8 cellular contexts compared by ENCODE assay signal in the genomic region with DNA sequence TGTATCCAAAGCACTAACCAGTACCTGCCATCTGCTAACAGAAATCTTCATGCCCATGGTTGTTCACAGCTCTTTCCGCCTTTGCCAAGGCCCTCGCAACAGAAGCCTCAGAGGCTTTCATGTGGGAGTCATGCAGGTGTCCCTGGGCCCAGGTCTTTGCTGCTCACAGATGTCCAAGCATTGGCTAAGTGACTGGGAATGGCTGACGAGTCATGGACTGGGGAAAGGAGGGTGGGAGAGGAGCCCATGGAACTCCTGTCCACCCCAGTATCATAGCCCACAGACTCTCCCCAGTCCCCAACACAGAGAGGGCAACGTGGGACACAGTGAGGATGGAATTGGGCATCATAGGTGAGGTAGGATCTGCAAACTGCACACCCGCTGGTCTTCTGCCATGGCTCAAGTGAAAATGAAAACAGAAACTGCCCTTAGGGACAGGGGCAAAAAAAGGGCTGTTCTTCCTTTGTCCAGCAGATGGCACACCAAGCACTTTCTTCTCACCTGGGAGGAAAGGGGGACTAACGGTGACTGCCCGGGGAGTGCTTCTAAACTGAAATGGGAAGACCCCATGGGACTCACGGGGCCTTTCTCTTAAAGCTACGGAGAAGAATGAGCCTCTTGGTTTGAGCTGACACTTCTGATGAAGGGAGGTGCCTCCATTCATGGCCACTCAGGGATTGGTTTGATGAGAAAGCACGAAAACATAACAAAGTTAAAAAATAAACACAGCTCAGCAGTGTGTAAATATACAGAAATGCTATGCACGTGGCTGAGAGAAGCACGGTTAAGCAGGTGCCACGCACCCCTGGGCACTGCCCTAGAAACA. TPM values are rescaled to one million over a fixed set of nuclear protein-coding genes. Genes with fewer than 3 reads are reported as not detected.
DNase-seq lines count a peak whose midpoint lies in the region; ATAC-seq lines count a peak whose summit lies in the region.

No MANE protein-coding gene starts in this region.

- ATAC-seq in GM21576 (IDR thresholded peaks at IDR 0.05; ENCODE audit: unreplicated experiment) = peak; percentile 77

- intact Hi-C loops in posterior cingulate gyrus (cut with DNase I) = loop anchor here (5.0 kb wide), 1 partner anchor 312 kb away; a partner anchor contains a TSS

- DNase-seq in GF-D8 (lab: John Stamatoyannopoulos, UW) (peak; percentile 27), HuH-7 (ENCODE audit: low spot score) (peak; percentile 72), RPMI7951 (ENCODE audit: low read depth) (peak; percentile 56), glomerular visceral epithelial cell (ENCODE audit: extremely low spot score) (peak; percentile 72), posterior cingulate gyrus (peak in 6 of 10 donors; percentile 23 to 81 (median 64)), putamen (ENCODE audit: low spot score) (no peak)
- peak; percentile 66 for DNase-seq in activated gamma-delta T cell treated with anti-CD3 and anti-CD28 coated beads, Interleukin-2, amount 50 U/mL, for 16 hours (ENCODE audit: low read depth)

RNA-seq across cellular contexts. Expression of a gene that starts 11.1 kb away (rescaled TPM):
- total RNA-seq in RPMI7951 (2014; rRNA removed; shearing (Covaris generic)) = 2.8 and 3.6 TPM in 2 replicates

RNA-seq across cellular contexts. Expression of a gene that starts 29.9 kb away (rescaled TPM):
- not detected in 2 replicates for total RNA-seq in RPMI7951 (2014; rRNA removed; shearing (Covaris generic))

RNA-seq across cellular contexts. Expression of a gene that starts 46.7 kb away (rescaled TPM):
- total RNA-seq in RPMI7951 (2014; rRNA removed; shearing (Covaris generic)) = not detected in 2 replicates
